In genomic region chr20:32288225-32288849, GRCh38 we compare ENCODE assay signal across 1 cellular context.
A peak's percentile ranks its signal among the peaks of the same experiment; 100 is the strongest.
TF ChIP-seq lines count a peak whose summit lies in the region.

No MANE protein-coding gene starts in this region.

TF ChIP-seq in HepG2, 621 proteins besides CTCF, POLR2A, EP300 and RAD21 (continued from another document and continues in another):
- TF ChIP-seq ZBTB40 (IDR thresholded peaks at IDR 0.05): peak; percentile 83
- TF ChIP-seq ZBTB40 (CRISPR knock-in tag; IDR thresholded peaks at IDR 0.05): peak; percentile 98
- TF ChIP-seq NFRKB (IDR thresholded peaks at IDR 0.05): no peak
- TF ChIP-seq MAZ (IDR thresholded peaks at IDR 0.05; ENCODE audit: borderline replicate concordance, low read depth, low read length): no peak
- no peak for TF ChIP-seq MAZ (CRISPR knock-in tag; IDR thresholded peaks at IDR 0.05; ENCODE audit: low read depth)
- TF ChIP-seq THYN1 (CRISPR knock-in tag; IDR thresholded peaks at IDR 0.05; ENCODE audit: borderline replicate concordance, low read depth): no peak
- TF ChIP-seq SMARCE1 (IDR thresholded peaks at IDR 0.05; ENCODE audit: borderline replicate concordance): no peak
- TF ChIP-seq ZXDC (CRISPR knock-in tag; IDR thresholded peaks at IDR 0.05): no peak
- TF ChIP-seq FOSL1 (CRISPR knock-in tag; IDR thresholded peaks at IDR 0.05; ENCODE audit: borderline replicate concordance): 0 out of 2 replicates have a peak, but pooled peaks have one; percentile 39
- TF ChIP-seq, protein P1, sequence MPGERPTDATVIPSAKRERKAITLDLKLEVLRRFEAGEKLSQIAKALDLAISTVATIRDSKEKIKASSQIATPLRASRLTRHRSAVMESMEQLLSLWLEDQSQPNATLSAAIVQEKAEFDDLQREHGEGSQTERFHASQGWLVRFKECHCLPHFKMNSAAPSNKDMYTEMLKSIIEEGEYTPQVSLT (CRISPR knock-in tag; IDR thresholded peaks at IDR 0.05; ENCODE audit: borderline replicate concordance, low read depth): no peak
- TF ChIP-seq ZNF562 (CRISPR knock-in tag; IDR thresholded peaks at IDR 0.05; ENCODE audit: borderline replicate concordance): no peak
- TF ChIP-seq ZNF264 (CRISPR knock-in tag; IDR thresholded peaks at IDR 0.05): peak; percentile 94
- TF ChIP-seq ARID2 (CRISPR knock-in tag; IDR thresholded peaks at IDR 0.05; ENCODE audit: borderline replicate concordance): no peak
- TF ChIP-seq KLF15 (CRISPR knock-in tag; IDR thresholded peaks at IDR 0.05; ENCODE audit: borderline replicate concordance): no peak
- TF ChIP-seq, protein P2, sequence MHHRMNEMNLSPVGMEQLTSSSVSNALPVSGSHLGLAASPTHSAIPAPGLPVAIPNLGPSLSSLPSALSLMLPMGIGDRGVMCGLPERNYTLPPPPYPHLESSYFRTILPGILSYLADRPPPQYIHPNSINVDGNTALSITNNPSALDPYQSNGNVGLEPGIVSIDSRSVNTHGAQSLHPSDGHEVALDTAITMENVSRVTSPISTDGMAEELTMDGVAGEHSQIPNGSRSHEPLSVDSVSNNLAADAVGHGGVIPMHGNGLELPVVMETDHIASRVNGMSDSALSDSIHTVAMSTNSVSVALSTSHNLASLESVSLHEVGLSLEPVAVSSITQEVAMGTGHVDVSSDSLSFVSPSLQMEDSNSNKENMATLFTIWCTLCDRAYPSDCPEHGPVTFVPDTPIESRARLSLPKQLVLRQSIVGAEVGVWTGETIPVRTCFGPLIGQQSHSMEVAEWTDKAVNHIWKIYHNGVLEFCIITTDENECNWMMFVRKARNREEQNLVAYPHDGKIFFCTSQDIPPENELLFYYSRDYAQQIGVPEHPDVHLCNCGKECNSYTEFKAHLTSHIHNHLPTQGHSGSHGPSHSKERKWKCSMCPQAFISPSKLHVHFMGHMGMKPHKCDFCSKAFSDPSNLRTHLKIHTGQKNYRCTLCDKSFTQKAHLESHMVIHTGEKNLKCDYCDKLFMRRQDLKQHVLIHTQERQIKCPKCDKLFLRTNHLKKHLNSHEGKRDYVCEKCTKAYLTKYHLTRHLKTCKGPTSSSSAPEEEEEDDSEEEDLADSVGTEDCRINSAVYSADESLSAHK (CRISPR knock-in tag; IDR thresholded peaks at IDR 0.05; ENCODE audit: borderline replicate concordance): no peak
- no peak for TF ChIP-seq MLLT10 (CRISPR knock-in tag; IDR thresholded peaks at IDR 0.05)
- no peak; the same call in 1 of the 2 replicates for TF ChIP-seq HNF1B (CRISPR knock-in tag; IDR thresholded peaks at IDR 0.05)
- TF ChIP-seq ZNF34 (CRISPR knock-in tag; IDR thresholded peaks at IDR 0.05; ENCODE audit: borderline replicate concordance): no peak
- TF ChIP-seq, protein P3, sequence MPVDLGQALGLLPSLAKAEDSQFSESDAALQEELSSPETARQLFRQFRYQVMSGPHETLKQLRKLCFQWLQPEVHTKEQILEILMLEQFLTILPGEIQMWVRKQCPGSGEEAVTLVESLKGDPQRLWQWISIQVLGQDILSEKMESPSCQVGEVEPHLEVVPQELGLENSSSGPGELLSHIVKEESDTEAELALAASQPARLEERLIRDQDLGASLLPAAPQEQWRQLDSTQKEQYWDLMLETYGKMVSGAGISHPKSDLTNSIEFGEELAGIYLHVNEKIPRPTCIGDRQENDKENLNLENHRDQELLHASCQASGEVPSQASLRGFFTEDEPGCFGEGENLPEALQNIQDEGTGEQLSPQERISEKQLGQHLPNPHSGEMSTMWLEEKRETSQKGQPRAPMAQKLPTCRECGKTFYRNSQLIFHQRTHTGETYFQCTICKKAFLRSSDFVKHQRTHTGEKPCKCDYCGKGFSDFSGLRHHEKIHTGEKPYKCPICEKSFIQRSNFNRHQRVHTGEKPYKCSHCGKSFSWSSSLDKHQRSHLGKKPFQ (CRISPR knock-in tag; IDR thresholded peaks at IDR 0.05; ENCODE audit: insufficient replicate concordance): peak; percentile 29
- no peak for TF ChIP-seq GTF3A (CRISPR knock-in tag; conservative IDR thresholded peaks at IDR 0.05)
- TF ChIP-seq DRAP1 (CRISPR knock-in tag; IDR thresholded peaks at IDR 0.05): no peak; the same call in 1 of the 2 replicates
- no peak for TF ChIP-seq ZNF720 (CRISPR knock-in tag; IDR thresholded peaks at IDR 0.05)
- no peak for TF ChIP-seq TEF (CRISPR knock-in tag; IDR thresholded peaks at IDR 0.05)
- TF ChIP-seq HBP1 (CRISPR knock-in tag; IDR thresholded peaks at IDR 0.05; ENCODE audit: low read depth): peak; percentile 62; the same call in 1 of the 2 replicates
- no peak for TF ChIP-seq RBM22 (optimal IDR thresholded peaks at IDR 0.05; ENCODE audit: low read length)
- TF ChIP-seq, protein P4, sequence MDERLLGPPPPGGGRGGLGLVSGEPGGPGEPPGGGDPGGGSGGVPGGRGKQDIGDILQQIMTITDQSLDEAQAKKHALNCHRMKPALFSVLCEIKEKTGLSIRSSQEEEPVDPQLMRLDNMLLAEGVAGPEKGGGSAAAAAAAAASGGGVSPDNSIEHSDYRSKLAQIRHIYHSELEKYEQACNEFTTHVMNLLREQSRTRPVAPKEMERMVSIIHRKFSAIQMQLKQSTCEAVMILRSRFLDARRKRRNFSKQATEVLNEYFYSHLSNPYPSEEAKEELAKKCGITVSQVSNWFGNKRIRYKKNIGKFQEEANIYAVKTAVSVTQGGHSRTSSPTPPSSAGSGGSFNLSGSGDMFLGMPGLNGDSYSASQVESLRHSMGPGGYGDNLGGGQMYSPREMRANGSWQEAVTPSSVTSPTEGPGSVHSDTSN (CRISPR knock-in tag; IDR thresholded peaks at IDR 0.05): no peak
- TF ChIP-seq SIX4 (CRISPR knock-in tag; IDR thresholded peaks at IDR 0.05): no peak
- TF ChIP-seq, protein P5, sequence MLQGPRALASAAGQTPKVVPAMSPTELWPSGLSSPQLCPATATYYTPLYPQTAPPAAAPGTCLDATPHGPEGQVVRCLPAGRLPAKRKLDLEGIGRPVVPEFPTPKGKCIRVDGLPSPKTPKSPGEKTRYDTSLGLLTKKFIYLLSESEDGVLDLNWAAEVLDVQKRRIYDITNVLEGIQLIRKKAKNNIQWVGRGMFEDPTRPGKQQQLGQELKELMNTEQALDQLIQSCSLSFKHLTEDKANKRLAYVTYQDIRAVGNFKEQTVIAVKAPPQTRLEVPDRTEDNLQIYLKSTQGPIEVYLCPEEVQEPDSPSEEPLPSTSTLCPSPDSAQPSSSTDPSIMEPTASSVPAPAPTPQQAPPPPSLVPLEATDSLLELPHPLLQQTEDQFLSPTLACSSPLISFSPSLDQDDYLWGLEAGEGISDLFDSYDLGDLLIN (CRISPR knock-in tag; IDR thresholded peaks at IDR 0.05; ENCODE audit: borderline replicate concordance): no peak
- TF ChIP-seq MBD4 (IDR thresholded peaks at IDR 0.05; ENCODE audit: borderline replicate concordance, low read length): no peak
- TF ChIP-seq ZZZ3 (CRISPR knock-in tag; IDR thresholded peaks at IDR 0.05; ENCODE audit: borderline replicate concordance): no peak
- no peak for TF ChIP-seq ZNF670 (CRISPR knock-in tag; IDR thresholded peaks at IDR 0.05; ENCODE audit: borderline replicate concordance)
